19 cellular contexts compared by ENCODE assay signal in the genomic region with DNA sequence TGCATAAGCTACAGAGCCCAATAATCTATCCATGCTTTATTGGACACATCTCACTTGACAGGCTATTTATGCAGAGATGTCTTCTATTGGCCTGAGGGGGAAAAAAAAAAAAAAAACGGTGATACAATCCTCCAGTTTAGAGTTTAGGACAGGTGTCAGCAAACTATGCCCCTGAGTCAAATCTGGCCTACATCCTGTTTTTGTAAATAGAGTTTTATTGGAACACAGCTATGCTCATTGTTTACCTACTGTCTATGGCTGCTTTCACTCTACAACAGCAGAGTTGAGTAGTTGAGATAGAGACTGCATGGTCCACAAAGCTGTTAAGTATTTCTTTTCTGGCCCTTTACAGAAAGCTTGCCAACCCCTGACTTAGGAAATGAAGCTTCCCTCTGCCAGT.
"Had no signal": no experiment of that assay in that cellular context is flagged by ENCODE, and none has a peak within 500 bp of the region (broad histone marks: within the 10 kb centered on the region; RNA-seq: fewer than 3 reads in every experiment).

No MANE protein-coding gene starts in this region.

- H3K36me3 ChIP-seq: ovary, tibial nerve had no signal

- ATAC-seq: activated CD8-positive, alpha-beta T cell treated with anti-CD3 and anti-CD28 coated beads for 36 hours; body of pancreas; effector memory CD8-positive, alpha-beta T cell; left cardiac atrium; natural killer cell; psoas muscle; right cardiac atrium had no signal

- H3K27ac ChIP-seq: body of pancreas, ovary, psoas muscle, tibial nerve had no signal

- H3K4me1 ChIP-seq: body of pancreas, tibial nerve had no signal

- FAIRE-seq: islet of Langerhans, urothelium cell line had no signal

- H3K4me3 ChIP-seq: body of pancreas, lung, ovary, psoas muscle, tibial nerve had no signal

- DNase-seq: activated CD4-positive, alpha-beta T cell treated with anti-CD3 and anti-CD28 coated beads, Interleukin-2, amount 10 ng/mL, durations not matched to agents 24 days and 14 days; activated CD8-positive, alpha-beta T cell treated with anti-CD3 and anti-CD28 coated beads for 36 hours; activated naive CD4-positive, alpha-beta T cell treated with Interleukin-2 at 50 U/mL for 16 hours; activated naive CD8-positive, alpha-beta T cell treated with anti-CD3 and anti-CD28 coated beads, Interleukin-2, amount 10 ng/mL, durations not matched to agents 7 days and 5 days; activated T-cell treated with anti-CD3 and anti-CD28 coated beads, Interleukin-2, amount 50 U/mL, for 24 hours; body of pancreas; dermis blood vessel endothelial cell; effector memory CD8-positive, alpha-beta T cell; left cardiac atrium; natural killer cell; ovary; psoas muscle; right cardiac atrium; stimulated activated CD4-positive, alpha-beta T cell treated with anti-CD3 and anti-CD28 coated beads, Interleukin-2, amount 100 ng/mL, for 24 hours; stimulated activated naive CD4-positive, alpha-beta T cell treated with Interleukin-2 at 50 U/mL for 16 hours had no signal

- H3K9me3 ChIP-seq: body of pancreas, ovary, psoas muscle, tibial nerve had no signal

- H3K27me3 ChIP-seq: body of pancreas, ovary, tibial nerve had no signal
